ENCODE assay signal across 8 cellular contexts in the genomic region with DNA sequence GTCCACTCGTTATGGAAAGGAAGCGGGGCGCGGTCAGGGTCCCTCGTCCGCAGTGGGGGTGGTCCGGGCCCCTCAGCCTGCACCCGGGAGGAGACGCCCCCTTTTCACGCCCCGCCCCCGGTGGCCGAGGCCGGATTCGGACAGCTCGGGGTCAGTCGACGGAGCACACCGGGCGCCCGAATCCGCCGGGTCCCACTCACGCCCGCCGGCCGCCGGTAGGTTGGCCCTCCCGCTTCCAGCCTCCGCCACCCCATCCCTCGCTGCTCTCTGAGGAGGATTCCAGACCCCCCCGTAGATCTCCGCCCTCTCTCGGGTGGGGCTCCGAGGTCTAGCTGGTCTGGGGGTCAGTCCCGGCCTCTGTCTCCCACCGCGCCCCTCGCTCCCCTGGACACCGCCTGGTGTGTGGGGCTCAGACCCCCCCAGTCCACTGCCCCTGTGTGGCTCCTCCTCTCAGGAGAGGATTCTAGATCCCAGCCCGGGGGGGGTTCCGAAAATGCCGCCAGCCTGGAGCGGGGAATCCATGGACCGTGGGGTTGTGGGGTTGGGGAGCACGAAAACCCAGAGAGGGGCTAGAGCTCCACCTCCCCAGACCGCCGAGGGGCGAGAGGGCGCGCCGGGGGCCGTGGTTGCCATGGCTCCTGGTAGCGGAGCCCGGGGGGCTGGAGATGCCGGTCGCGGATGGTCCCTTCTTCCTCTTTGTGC. TPM values are rescaled to one million over a fixed set of nuclear protein-coding genes. Genes with fewer than 3 reads are reported as not detected.
A peak's percentile ranks its signal among the peaks of the same experiment; 100 is the strongest.
DNase-seq lines count a peak whose midpoint lies in the region; ATAC-seq and TF ChIP-seq lines count a peak whose summit lies in the region.

No MANE protein-coding gene starts in this region.

- peak; percentile 46 for DNase-seq in D341Med (ENCODE audit: low spot score)
- peak; percentile 62 for DNase-seq in neural progenitor cell (ENCODE audit: low spot score)
- DNase-seq in UCSD-AML1 (lab: John Stamatoyannopoulos, UW; ENCODE audit: unreplicated experiment): no peak
- no peak for DNase-seq in NAMALWA (ENCODE audit: low spot score)
- DNase-seq in stimulated activated CD4-positive, alpha-beta T cell treated with anti-CD3 and anti-CD28 coated beads, Interleukin-12 subunit alpha, Interleukin-12 subunit beta, amount 100 ng/mL, for 4 hours: no peak

- H3K4me3 ChIP-seq in ectodermal cell (ENCODE audit: insufficient read depth, low read depth, low read length) (peak overlapping the region; percentile 28), neural progenitor cell (peak overlapping the region; percentile 59)

- H3K36me3 Mint-ChIP-seq in neural progenitor cell: no peaks in the 10 kb centered on the region

- no peak for TF ChIP-seq CTCF in neural progenitor cell (IDR thresholded peaks at IDR 0.05)

- peak overlapping the region; percentile 85 for H2AFZ ChIP-seq in neural progenitor cell (replicated peaks)

- ATAC-seq in HG02678 (IDR thresholded peaks at IDR 0.05; ENCODE audit: unreplicated experiment) (peak; percentile 30), GM18858 (IDR thresholded peaks at IDR 0.05; ENCODE audit: unreplicated experiment) (no peak)

- H3K9ac ChIP-seq in neural progenitor cell: no peak overlapping the region

- H3K9me3 Mint-ChIP-seq in neural progenitor cell: no peaks in the 10 kb centered on the region

- no peak overlapping the region for H3K27ac ChIP-seq in ectodermal cell (ENCODE audit: insufficient read depth, low read depth, low read length, poor library complexity, severe bottlenecking)
- no peak overlapping the region for H3K27ac ChIP-seq in neural progenitor cell

- no peaks in the 10 kb centered on the region for H4K20me1 ChIP-seq in neural progenitor cell (ENCODE audit: low read depth)

- no peak overlapping the region for H3K27ac Mint-ChIP-seq in neural progenitor cell

- H3F3A ChIP-seq in neural progenitor cell (ENCODE audit: low read depth): peaks cover 5% of the 10 kb centered on the region

- peak overlapping the region; percentile 94 for H3K4me2 ChIP-seq in neural progenitor cell

- 59 to 60% methylated on average over 58 of the region's 58 CpGs for WGBS in ectodermal cell, 2 experiments

- H3K27me3 Mint-ChIP-seq in neural progenitor cell (ENCODE audit: insufficient read depth, low read depth): peaks cover 5% of the 10 kb centered on the region

- no peaks in the 10 kb centered on the region for H3K4me1 ChIP-seq in ectodermal cell (ENCODE audit: control insufficient read depth, insufficient read depth, low read length)
- peaks cover 13% of the 10 kb centered on the region for H3K4me1 ChIP-seq in neural progenitor cell

- H3K4me1 Mint-ChIP-seq in neural progenitor cell: peaks cover 16% of the 10 kb centered on the region

- no peaks in the 10 kb centered on the region for H3K79me2 ChIP-seq in neural progenitor cell (ENCODE audit: low read depth)

- peaks cover 4% of the 10 kb centered on the region for H3K9me3 ChIP-seq in ectodermal cell (ENCODE audit: control insufficient read depth, low read length)
- H3K9me3 ChIP-seq in neural progenitor cell (ENCODE audit: low read depth): no peaks in the 10 kb centered on the region

- no peaks in the 10 kb centered on the region for H3K36me3 ChIP-seq in ectodermal cell (ENCODE audit: control insufficient read depth, insufficient read depth, low read length)
- no peaks in the 10 kb centered on the region for H3K36me3 ChIP-seq in neural progenitor cell

- H3K27me3 ChIP-seq in ectodermal cell (ENCODE audit: control insufficient read depth, insufficient read depth, low read length, poor library complexity, severe bottlenecking) (peaks cover 64% of the 10 kb centered on the region), neural progenitor cell (peaks cover 95% of the 10 kb centered on the region)

- peak overlapping the region; percentile 90 for H3K4me3 Mint-ChIP-seq in neural progenitor cell

RNA-seq across cellular contexts. Expression of a gene that starts 0.7 kb away (rescaled TPM):
- 1.1 TPM for polyA plus RNA-seq in ectodermal cell (2013, experiment 1 of 4)
- 0.52 TPM for polyA plus RNA-seq in ectodermal cell (2013, experiment 2 of 4)
- 0.16 TPM for polyA plus RNA-seq in ectodermal cell (2013, experiment 3 of 4)
- polyA plus RNA-seq in ectodermal cell (2013, experiment 4 of 4): 1.2 TPM
- 0.49 and 0.59 TPM in 2 replicates for total RNA-seq in neural progenitor cell (ENCODE audit: low replicate concordance)

Comparison
In these comparisons a context has a peak if more than half of its experiments do, and no peak if none do; other contexts are left out.
1. DNase-seq: peak in D341Med (single experiment) and neural progenitor cell (single experiment); none in UCSD-AML1 (single experiment), NAMALWA (single experiment) and stimulated activated CD4-positive, alpha-beta T cell treated with anti-CD3 and anti-CD28 coated beads, Interleukin-12 subunit alpha, Interleukin-12 subunit beta, amount 100 ng/mL, for 4 hours (single experiment).